ENCODE assay signal across 6 cellular contexts in genomic region chr4:55830048-55830447, GRCh38. TPM values are rescaled to one million over a fixed set of nuclear protein-coding genes. Genes with fewer than 3 reads are reported as not detected.
"Had no signal": no experiment of that assay in that cellular context is flagged by ENCODE, and none has a peak within 500 bp of the region (broad histone marks: within the 10 kb centered on the region; RNA-seq: fewer than 3 reads in every experiment).

No MANE protein-coding gene starts in this region.

- ATAC-seq: HepG2, K562 had no signal

- H3K27ac Mint-ChIP-seq: IgD-negative memory B cell had no signal

- H3K36me3 Mint-ChIP-seq: IgD-negative memory B cell had no signal

- H3K9me3 Mint-ChIP-seq: IgD-negative memory B cell had no signal

- H3K27ac ChIP-seq: HL-60 had no signal

- H3K4me3 Mint-ChIP-seq: IgD-negative memory B cell had no signal

- DNase-seq: IMR-90, KBM-7 had no signal

- H3K4me3 ChIP-seq: K562 had no signal

RNA-seq across cellular contexts. Expression of gene EXOC1L, which starts 10.5 kb away (rescaled TPM):
- polyA plus RNA-seq: HepG2, IgD-negative memory B cell, IMR-90 had no signal
